In genomic region chr2:198232281-198232680, GRCh38 we compare ENCODE assay signal across 21 cellular contexts.
"Had no signal": no experiment of that assay in that cellular context is flagged by ENCODE, and none has a peak within 500 bp of the region (broad histone marks: within the 10 kb centered on the region; RNA-seq: fewer than 3 reads in every experiment).

No MANE protein-coding gene starts in this region.

- DNase-seq: activated CD4-positive, alpha-beta memory T cell treated with anti-CD3 and anti-CD28 coated beads, Interleukin-2, amount 10 ng/mL, durations not matched to agents 7 days and 5 days; activated CD4-positive, alpha-beta T cell treated with anti-CD3 and anti-CD28 coated beads for 36 hours; activated CD4-positive, alpha-beta T cell treated with anti-CD3 and anti-CD28 coated beads, Interleukin-2, amount 10 ng/mL, durations not matched to agents 7 days and 5 days; activated CD4-positive, alpha-beta T cell treated with anti-CD3 and anti-CD28 coated beads, Interleukin-2, amount 50 U/mL, for 4 hours; activated CD4-positive, CD25-positive, alpha-beta regulatory T cell; activated CD4-positive, CD25-positive, alpha-beta regulatory T cell treated with anti-CD3 and anti-CD28 coated beads, Interleukin-2, amount 50 U/mL, for 72 hours; activated CD8-positive, alpha-beta memory T cell treated with anti-CD3 and anti-CD28 coated beads for 24 hours; activated effector memory CD4-positive, alpha-beta T cell treated with Interleukin-2 at 50 U/mL for 16 hours; activated gamma-delta T cell treated with Interleukin-2 at 50 U/mL for 16 hours; activated naive CD4-positive, alpha-beta T cell treated with anti-CD3 and anti-CD28 coated beads, Interleukin-2, amount 50 U/mL, for 16 hours; activated naive CD4-positive, alpha-beta T cell treated with Interleukin-2 at 50 U/mL for 16 hours; activated T-cell treated with anti-CD3 and anti-CD28 coated beads, Interleukin-2, amount 50 U/mL, for 4 hours; amniotic stem cell; anterior cingulate cortex; brain microvascular endothelial cell; dorsolateral prefrontal cortex; effector memory CD4-positive, alpha-beta T cell; erythroblast; foreskin keratinocyte; head of caudate nucleus; T-helper 2 cell had no signal
